19 cellular contexts compared by ENCODE assay signal in genomic region chr18:12765127-12765526, GRCh38.
DNase-seq lines count a peak whose midpoint lies in the region; ATAC-seq, FAIRE-seq and TF ChIP-seq lines count a peak whose summit lies in the region.
"Had no signal": no experiment of that assay in that cellular context is flagged by ENCODE, and none has a peak within 500 bp of the region (broad histone marks: within the 10 kb centered on the region; RNA-seq: fewer than 3 reads in every experiment).

No MANE protein-coding gene starts in this region.

- H3K4me1 ChIP-seq in HEK293 (ENCODE audit: control insufficient read depth, insufficient read depth, low read length) (no peaks in the 10 kb centered on the region), keratinocyte (ENCODE audit: control insufficient read depth, extremely low read depth, insufficient read depth, low read length) (no peaks in the 10 kb centered on the region)
- H3K4me1 ChIP-seq: sigmoid colon had no signal

- H3K4me2 ChIP-seq in keratinocyte (ENCODE audit: control insufficient read depth, extremely low read depth, insufficient read depth, low read depth, low read length) = peak overlapping the region; percentile 2

- no peaks in the 10 kb centered on the region for H3K79me2 ChIP-seq in keratinocyte (ENCODE audit: control insufficient read depth, insufficient read depth, low read length)

- H4K20me1 ChIP-seq in keratinocyte (ENCODE audit: control insufficient read depth, extremely low read depth, insufficient read depth, low read length) = no peaks in the 10 kb centered on the region

- H3K36me3 ChIP-seq in HEK293 (ENCODE audit: control insufficient read depth in 2 of 2, insufficient read depth in 1 of 2, low read length in 2 of 2) (no peaks in the 10 kb centered on the region), keratinocyte (ENCODE audit: control insufficient read depth in 2 of 2, extremely low read depth in 1 of 2, insufficient read depth in 2 of 2, low read length in 2 of 2) (no peaks in the 10 kb centered on the region)
- H3K36me3 ChIP-seq: sigmoid colon had no signal

- H3K4me3 ChIP-seq in HEK293 (ENCODE audit: low read depth, low read length) = no peak overlapping the region
- no peak overlapping the region for H3K4me3 ChIP-seq in keratinocyte (ENCODE audit: control insufficient read depth in 2 of 3, extremely low read depth in 1 of 3, insufficient read depth in 2 of 3, low read depth in 1 of 3, low read length in 3 of 3)
- H3K4me3 ChIP-seq: sigmoid colon had no signal

- no peak overlapping the region for H3K9ac ChIP-seq in keratinocyte (ENCODE audit: control insufficient read depth, extremely low read depth, insufficient read depth, low read length)

- no peak for FAIRE-seq in keratinocyte (lab: Jason Lieb, UNC)
- FAIRE-seq: RCC 7860, TTC549 had no signal

- TF ChIP-seq CTCF in HEK293 (tag by site-specific recombination; IDR thresholded peaks at IDR 0.05) (no peak), keratinocyte (optimal IDR thresholded peaks at IDR 0.05 in 1 of 3, IDR thresholded peaks at IDR 0.05 in 1 of 3, conservative IDR thresholded peaks at IDR 0.05 in 1 of 3; ENCODE audit: extremely low read depth in 1 of 3, insufficient read depth in 2 of 3, low read length in 3 of 3) (peak in 1 of 3 experiments; percentile 51)

- intact Hi-C loops in left cardiac atrium (cut with DNase I) = no loop called here

- no peak overlapping the region for H2AFZ ChIP-seq in keratinocyte (ENCODE audit: control insufficient read depth, low read length)

- no peak for ATAC-seq in left cardiac atrium
- no peak for ATAC-seq in HG03039 (IDR thresholded peaks at IDR 0.05; ENCODE audit: unreplicated experiment)
- ATAC-seq: activated T-cell treated with anti-CD3 and anti-CD28 coated beads, Interleukin-2, amount 50 U/mL, for 4 hours had no signal

- H3K27ac ChIP-seq in HEK293 (ENCODE audit: extremely low read depth, low read depth, low read length) (no peak overlapping the region), keratinocyte (ENCODE audit: control insufficient read depth, insufficient read depth, low read length) (no peak overlapping the region)
- H3K27ac ChIP-seq: epithelial cell of prostate, sigmoid colon had no signal

- no peaks in the 10 kb centered on the region for H3K9me3 ChIP-seq in HEK293 (ENCODE audit: control insufficient read depth, insufficient read depth, low read depth, low read length)
- no peaks in the 10 kb centered on the region for H3K9me3 ChIP-seq in keratinocyte (ENCODE audit: control insufficient read depth, low read depth, low read length)
- H3K9me3 ChIP-seq: sigmoid colon had no signal

- dilution Hi-C loops in keratinocyte (cut with MboI; ENCODE audit: extremely low pct_ligation_motif_present, low sequenced_read_pairs) = no loop called here

- no peaks in the 10 kb centered on the region for H3K27me3 ChIP-seq in keratinocyte (ENCODE audit: control insufficient read depth, extremely low read depth, insufficient read depth, low read length)
- H3K27me3 ChIP-seq: sigmoid colon had no signal

- DNase-seq in COLO668 (lab: John Stamatoyannopoulos, UW; ENCODE audit: unreplicated experiment) = peak; percentile 41
- peak; percentile 82 for DNase-seq in NCI-H774 (lab: John Stamatoyannopoulos, UW)
- no peak for DNase-seq in keratinocyte (ENCODE audit: low read depth, low spot score)
- no peak for DNase-seq in left cardiac atrium
- no peak for DNase-seq in C1 segment of cervical spinal cord (lab: John Stamatoyannopoulos, UW)
- DNase-seq: activated CD4-positive, alpha-beta T cell treated with anti-CD3 and anti-CD28 coated beads, Interleukin-2, amount 50 U/mL, for 4 hours; activated T-cell treated with anti-CD3 and anti-CD28 coated beads, Interleukin-2, amount 50 U/mL, for 4 hours; dermis blood vessel endothelial cell; GOT3; KG1; NCI-H1092 treated with DMSO at 0.1 percent for 48 hours; NCI-H524 treated with DMSO at 0.1 percent for 48 hours; sigmoid colon; stimulated activated CD4-positive, alpha-beta T cell treated with anti-CD3 and anti-CD28 coated beads, Interleukin-1b, Interleukin-23, amount 100 ng/mL, for 48 hours had no signal

- H3K9me1 ChIP-seq in keratinocyte (ENCODE audit: control insufficient read depth, extremely low read depth, insufficient read depth, low read length) = no peaks in the 10 kb centered on the region

- CTCF ChIA-PET in HEK293 (lab: Yijun Ruan, JAX) = interaction anchor here (0.6 kb wide), 1 partner anchor 702 kb away, joined by 3 read pairs; no protein-coding TSS in a partner anchor

- POLR2A ChIA-PET in HEK293 (lab: Yijun Ruan, JAX) = no interaction called here

TF ChIP-seq in HEK293, 187 proteins besides CTCF, POLR2A, EP300 and RAD21:
- TF ChIP-seq REST (tag by site-specific recombination; IDR thresholded peaks at IDR 0.05) = no peak
- TF ChIP-seq ZNF10 (tag by site-specific recombination; IDR thresholded peaks at IDR 0.05) = peak; percentile 51; the same call in 1 of the 2 replicates

Comparison
In these comparisons a context has a peak if more than half of its experiments do, and no peak if none do; other contexts are left out.
1. DNase-seq: peak in COLO668 (single experiment) and NCI-H774 (single experiment); none in keratinocyte (single experiment), left cardiac atrium (single experiment) and C1 segment of cervical spinal cord (0 of 14).